In genomic region chr1:8914471-8914870, GRCh38 we compare ENCODE assay signal across 17 cellular contexts. TPM values are rescaled to one million over a fixed set of nuclear protein-coding genes. Genes with fewer than 3 reads are reported as not detected.
A peak's percentile ranks its signal among the peaks of the same experiment; 100 is the strongest.
DNase-seq lines count a peak whose midpoint lies in the region; TF ChIP-seq lines count a peak whose summit lies in the region.
"Had no signal": no experiment of that assay in that cellular context is flagged by ENCODE, and none has a peak within 500 bp of the region (broad histone marks: within the 10 kb centered on the region; RNA-seq: fewer than 3 reads in every experiment).

No MANE protein-coding gene starts in this region.

- peaks cover 50% of the 10 kb centered on the region for H3F3A ChIP-seq in neural progenitor cell (ENCODE audit: low read depth)

- H3K27me3 Mint-ChIP-seq in activated naive CD8-positive, alpha-beta T cell treated with anti-CD3 and anti-CD28 coated beads for 36 hours, result no peaks in the 10 kb centered on the region
- peaks cover 17% of the 10 kb centered on the region for H3K27me3 Mint-ChIP-seq in neural progenitor cell (ENCODE audit: insufficient read depth, low read depth)

- no peak overlapping the region for H3K4me3 Mint-ChIP-seq in activated naive CD8-positive, alpha-beta T cell treated with anti-CD3 and anti-CD28 coated beads for 36 hours
- H3K4me3 Mint-ChIP-seq in neural progenitor cell, result peak overlapping the region; percentile 4
- H3K4me3 Mint-ChIP-seq: H9 had no signal

- H3K9me3 ChIP-seq in BLaER1 treated with 17β-estradiol and CSF1 and Interleukin-3, amounts not matched to agents 10 nM and 100 nM (replicated peaks in 1 of 11), result peaks cover 11 to 21% (median 15%) of the 10 kb centered on the region in 11 experiments
- H3K9me3 ChIP-seq in HUES64 (ENCODE audit: insufficient read depth, low read depth, low read length) (peaks cover 3% of the 10 kb centered on the region), neural progenitor cell (ENCODE audit: low read depth) (no peaks in the 10 kb centered on the region), prostate gland (no peaks in the 10 kb centered on the region)

- peaks cover 5% of the 10 kb centered on the region for H3K9me3 Mint-ChIP-seq in activated naive CD8-positive, alpha-beta T cell treated with anti-CD3 and anti-CD28 coated beads for 36 hours
- peaks cover 15% of the 10 kb centered on the region for H3K9me3 Mint-ChIP-seq in neural progenitor cell

- no peak for TF ChIP-seq POLR2A in prostate gland (IDR thresholded peaks at IDR 0.05)

- no peak for DNase-seq in activated naive CD8-positive, alpha-beta T cell treated with anti-CD3 and anti-CD28 coated beads for 36 hours
- DNase-seq in neural progenitor cell (ENCODE audit: low spot score), result peak; percentile 83
- no peak for DNase-seq in NCI-H1436 treated with DMSO at 0.1 percent for 48 hours (lab: John Stamatoyannopoulos, UW)
- DNase-seq in OCI-M1 (lab: John Stamatoyannopoulos, UW), result no peak
- no peak for DNase-seq in prostate gland (ENCODE audit: low spot score)
- DNase-seq: C1 segment of cervical spinal cord, DMS79 treated with DMSO at 0.1 percent for 48 hours, H9, NCI-H1092 treated with DMSO at 0.1 percent for 48 hours, NCI-H1694, NCI-H2081 treated with DMSO at 0.1 percent for 48 hours, NCI-H510A, SJCRH30 had no signal

- H3K79me2 ChIP-seq in neural progenitor cell (ENCODE audit: low read depth), result no peaks in the 10 kb centered on the region

- TF ChIP-seq CTCF in neural progenitor cell (IDR thresholded peaks at IDR 0.05) (no peak), prostate gland (IDR thresholded peaks at IDR 0.05) (no peak)

- peak overlapping the region in 6 of 11 experiments; percentile 6 to 52 (median 18); a peak in 9 of 22 replicates for H3K27ac ChIP-seq in BLaER1 treated with 17β-estradiol and CSF1 and Interleukin-3, amounts not matched to agents 10 nM and 100 nM
- H3K27ac ChIP-seq in HUES64 (ENCODE audit: low read depth, low read length) (peak overlapping the region; percentile 16; the same call in 1 of the 2 replicates), neural progenitor cell (peak overlapping the region; percentile 96), prostate gland (no peak overlapping the region)
- H3K27ac ChIP-seq: SJCRH30 had no signal

- no peaks in the 10 kb centered on the region for H3K36me3 ChIP-seq in BLaER1 treated with 17β-estradiol and CSF1 and Interleukin-3, amounts not matched to agents 10 nM and 100 nM
- H3K36me3 ChIP-seq in HUES64 (ENCODE audit: insufficient read depth, low read length), result no peaks in the 10 kb centered on the region
- H3K36me3 ChIP-seq in neural progenitor cell, result no peaks in the 10 kb centered on the region
- no peaks in the 10 kb centered on the region for H3K36me3 ChIP-seq in prostate gland
- H3K36me3 ChIP-seq: SJCRH30 had no signal

- intact Hi-C loops in prostate gland (cut with DNase I), result loop anchor here (10.0 kb wide), 1 partner anchor 270 kb away; no protein-coding TSS in a partner anchor

- peaks cover 52% of the 10 kb centered on the region for H3K4me1 Mint-ChIP-seq in activated naive CD8-positive, alpha-beta T cell treated with anti-CD3 and anti-CD28 coated beads for 36 hours
- peaks cover 40% of the 10 kb centered on the region for H3K4me1 Mint-ChIP-seq in neural progenitor cell

- no peaks in the 10 kb centered on the region for H4K20me1 ChIP-seq in BLaER1 treated with 17β-estradiol and CSF1 and Interleukin-3, amounts not matched to agents 10 nM and 100 nM
- H4K20me1 ChIP-seq in neural progenitor cell (ENCODE audit: low read depth), result no peaks in the 10 kb centered on the region

- no peak overlapping the region for H2AFZ ChIP-seq in neural progenitor cell (replicated peaks)

- peaks cover 56% of the 10 kb centered on the region for H3K36me3 Mint-ChIP-seq in activated naive CD8-positive, alpha-beta T cell treated with anti-CD3 and anti-CD28 coated beads for 36 hours
- peaks cover 6% of the 10 kb centered on the region for H3K36me3 Mint-ChIP-seq in neural progenitor cell

- peak overlapping the region; percentile 33 to 80 (median 64); a peak in 20 of 22 replicates for H3K4me2 ChIP-seq in BLaER1 treated with 17β-estradiol and CSF1 and Interleukin-3, amounts not matched to agents 10 nM and 100 nM
- peak overlapping the region; percentile 65 for H3K4me2 ChIP-seq in neural progenitor cell

- H3K4me3 ChIP-seq in BLaER1 treated with 17β-estradiol and CSF1 and Interleukin-3, amounts not matched to agents 10 nM and 100 nM, result no peak overlapping the region
- no peak overlapping the region for H3K4me3 ChIP-seq in HUES64 (ENCODE audit: low read length)
- peak overlapping the region; percentile 24 for H3K4me3 ChIP-seq in neural progenitor cell
- H3K4me3 ChIP-seq in prostate gland, result no peak overlapping the region
- H3K4me3 ChIP-seq: K562, SJCRH30 had no signal

- peak overlapping the region in 5 of 11 experiments; percentile 11 to 31 (median 23); a peak in 3 of 22 replicates for H3K9ac ChIP-seq in BLaER1 treated with 17β-estradiol and CSF1 and Interleukin-3, amounts not matched to agents 10 nM and 100 nM
- H3K9ac ChIP-seq in HUES64 (ENCODE audit: low read depth, low read length) (no peak overlapping the region), neural progenitor cell (no peak overlapping the region)

- 68% methylated on average over 7 of the region's 7 CpGs for WGBS in HUES64
- WGBS in prostate gland, result 90% methylated on average over 7 of the region's 7 CpGs

- peak overlapping the region; percentile 68 for H3K27ac Mint-ChIP-seq in activated naive CD8-positive, alpha-beta T cell treated with anti-CD3 and anti-CD28 coated beads for 36 hours
- H3K27ac Mint-ChIP-seq in neural progenitor cell, result peak overlapping the region; percentile 87

- H3K27me3 ChIP-seq in BLaER1 treated with 17β-estradiol and CSF1 and Interleukin-3, amounts not matched to agents 10 nM and 100 nM, result no peaks in the 10 kb centered on the region
- H3K27me3 ChIP-seq in HUES64 (ENCODE audit: insufficient read depth, low read length) (no peaks in the 10 kb centered on the region), neural progenitor cell (no peaks in the 10 kb centered on the region), prostate gland (replicated peaks; ENCODE audit: insufficient read depth) (no peaks in the 10 kb centered on the region)
- H3K27me3 ChIP-seq: SJCRH30 had no signal

- H3K4me1 ChIP-seq in BLaER1 treated with 17β-estradiol and CSF1 and Interleukin-3, amounts not matched to agents 10 nM and 100 nM, result peaks cover 6 to 35% (median 25%) of the 10 kb centered on the region in 10 experiments; a peak in 18 of 20 replicates
- H3K4me1 ChIP-seq in HUES64 (ENCODE audit: insufficient read depth, low read length) (peaks cover 20% of the 10 kb centered on the region), neural progenitor cell (peaks cover 27% of the 10 kb centered on the region), prostate gland (replicated peaks) (no peaks in the 10 kb centered on the region)
- H3K4me1 ChIP-seq: SJCRH30 had no signal

RNA-seq across cellular contexts. Expression of gene CA6, which starts 31.2 kb away (rescaled TPM):
- not detected for polyA plus RNA-seq in HUES64 (2013, experiment 1 of 2)
- not detected for polyA plus RNA-seq in HUES64 (2013, experiment 2 of 2)
- 10 to 100 TPM; 12.3 to 13.7 TPM for total RNA-seq in activated naive CD8-positive, alpha-beta T cell treated with anti-CD3 and anti-CD28 coated beads for 36 hours
- total RNA-seq in neural progenitor cell (ENCODE audit: low replicate concordance) (not detected in 2 replicates), prostate gland (not detected)
- total RNA-seq: G401, H9, K562, SJCRH30 had no signal
- polyA plus RNA-seq: K562 had no signal

RNA-seq across cellular contexts. Expression of gene ENO1, which starts 36.0 kb away (rescaled TPM):
- polyA plus RNA-seq in HUES64 (2013, experiment 1 of 2), result 1,715 TPM
- 1,820 TPM for polyA plus RNA-seq in HUES64 (2013, experiment 2 of 2)
- 1,000 to 10,000 TPM; 3,744 to 3,761 TPM for total RNA-seq in activated naive CD8-positive, alpha-beta T cell treated with anti-CD3 and anti-CD28 coated beads for 36 hours
- total RNA-seq in neural progenitor cell (ENCODE audit: low replicate concordance), result 1,414 and 2,157 TPM in 2 replicates
- 100 to 1,000 TPM; 386 to 423 TPM for total RNA-seq in prostate gland

Comparison
In these comparisons a context has a peak if more than half of its experiments do, and no peak if none do; other contexts are left out.
1. H3K27ac ChIP-seq: peak in BLaER1 treated with 17β-estradiol and CSF1 and Interleukin-3, amounts not matched to agents 10 nM and 100 nM (6 of 11), HUES64 (single experiment) and neural progenitor cell (single experiment); none in prostate gland (0 of 2).
2. RNA of gene CA6, which starts 31.2 kb away (total RNA-seq): 12.3 to 13.7 TPM in activated naive CD8-positive, alpha-beta T cell treated with anti-CD3 and anti-CD28 coated beads for 36 hours; not detected in neural progenitor cell and not detected in prostate gland; every median in the first group is over 10 times any median in the second.